Comparison of ENCODE assay signal across 1 cellular context in genomic region chr16:59067207-59067606, GRCh38.
TF ChIP-seq lines count a peak whose summit lies in the region.

No MANE protein-coding gene starts in this region.

TF ChIP-seq in SK-N-SH treated with all-trans-retinoic acid at 6 μM for 48 hours, 23 proteins besides CTCF, POLR2A, EP300 and RAD21 (continued from another document):
- no peak for TF ChIP-seq TSHZ2 (CRISPR knock-in tag; IDR thresholded peaks at IDR 0.05)
- TF ChIP-seq ZNF565 (CRISPR knock-in tag; conservative IDR thresholded peaks at IDR 0.05; ENCODE audit: low read depth) = no peak
- no peak for TF ChIP-seq TOX (CRISPR knock-in tag; IDR thresholded peaks at IDR 0.05; ENCODE audit: borderline replicate concordance)
- TF ChIP-seq POU6F1 (CRISPR knock-in tag; IDR thresholded peaks at IDR 0.05; ENCODE audit: borderline replicate concordance, low read depth) = no peak
- TF ChIP-seq BACH2 (CRISPR knock-in tag; IDR thresholded peaks at IDR 0.05; ENCODE audit: borderline replicate concordance) = no peak
- TF ChIP-seq CREB5 (CRISPR knock-in tag; IDR thresholded peaks at IDR 0.05; ENCODE audit: low read depth) = no peak
